In the genomic region with DNA sequence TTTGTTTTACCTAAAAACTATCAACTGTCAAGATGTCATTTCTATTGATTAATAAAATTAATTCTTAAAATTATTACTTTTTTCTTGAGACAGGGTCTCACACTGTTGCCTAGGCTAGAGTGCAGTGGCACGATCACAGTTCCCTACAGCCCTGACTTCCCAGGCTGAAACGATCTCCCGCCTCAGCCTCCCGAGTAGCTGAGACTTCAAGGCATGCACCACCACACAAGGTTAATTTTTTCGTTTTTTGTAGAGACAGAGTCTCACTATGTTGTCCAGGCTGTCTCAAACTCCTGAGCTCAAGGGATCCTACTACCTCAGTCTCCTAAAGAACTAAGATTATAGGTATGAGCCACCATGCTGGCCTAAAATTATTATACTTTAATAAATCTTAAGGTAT, we compare ENCODE assay signal across 1 cellular context.
TF ChIP-seq lines count a peak whose summit lies in the region.

No MANE protein-coding gene starts in this region.

TF ChIP-seq in K562, 482 proteins besides CTCF, POLR2A, EP300 and RAD21:
- TF ChIP-seq CHCHD3 (CRISPR knock-in tag; IDR thresholded peaks at IDR 0.05): no peak
- 0 out of 2 replicates have a peak, but pooled peaks have one; percentile 39 for TF ChIP-seq POLR2G (IDR thresholded peaks at IDR 0.05; ENCODE audit: low read depth, low read length)
TF ChIP-seq in K562: peak in this region for 1.
